ENCODE assay signal across 1 cellular context in the genomic region with DNA sequence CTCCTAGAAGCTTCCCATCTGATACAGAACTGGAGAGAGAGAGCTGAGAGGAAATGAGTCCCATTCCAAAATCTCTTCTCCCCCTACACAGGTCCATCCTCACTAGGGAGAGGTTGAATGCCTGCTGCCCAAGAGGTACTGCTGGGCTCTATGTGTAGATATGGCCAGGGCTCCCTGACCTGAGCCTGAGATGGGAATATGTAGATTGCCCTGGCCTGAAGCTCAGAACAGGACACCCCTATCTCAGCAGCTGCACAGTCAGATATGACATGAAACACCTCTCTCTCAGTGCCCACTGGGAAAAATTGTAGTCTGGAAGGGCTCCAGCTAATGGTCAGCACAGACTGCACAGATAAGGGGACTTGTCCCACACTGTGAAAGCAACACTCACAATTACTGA.
TF ChIP-seq lines count a peak whose summit lies in the region.

No MANE protein-coding gene starts in this region.

TF ChIP-seq in endothelial cell of umbilical vein, 7 proteins besides CTCF, POLR2A, EP300 and RAD21 (continued from another document):
- TF ChIP-seq FOS (IDR thresholded peaks at IDR 0.05; ENCODE audit: borderline replicate concordance, insufficient read depth, low read length) (no peak), POLR2AphosphoS5 (IDR thresholded peaks at IDR 0.05; ENCODE audit: insufficient read depth, low read depth, low read length) (no peak), MYC (IDR thresholded peaks at IDR 0.05; ENCODE audit: low read depth, low read length) (no peak), GATA2 (IDR thresholded peaks at IDR 0.05; ENCODE audit: insufficient read depth, insufficient read length, low read depth, low read length) (no peak)
TF ChIP-seq in endothelial cell of umbilical vein: peak in this region for 0.
